Comparison of ENCODE assay signal across 8 cellular contexts in genomic region chr19:1355258-1355973, GRCh38. TPM values are rescaled to one million over a fixed set of nuclear protein-coding genes. Genes with fewer than 3 reads are reported as not detected.
DNase-seq lines count a peak whose midpoint lies in the region; ATAC-seq, FAIRE-seq and TF ChIP-seq lines count a peak whose summit lies in the region.

No MANE protein-coding gene starts in this region.

- H3K4me3 Mint-ChIP-seq in Calu3 (ENCODE audit: low read depth, unreplicated experiment), result peak overlapping the region; percentile 80

- peaks cover 14% of the 10 kb centered on the region; the same call in 1 of the 2 replicates for H3K27me3 ChIP-seq in MM.1S (replicated peaks; ENCODE audit: insufficient read depth, low read length)
- H3K27me3 ChIP-seq in bronchial epithelial cell (ENCODE audit: control insufficient read depth, insufficient read depth, low read length), result no peaks in the 10 kb centered on the region
- no peaks in the 10 kb centered on the region for H3K27me3 ChIP-seq in lung (ENCODE audit: control insufficient read depth, insufficient read depth)
- H3K27me3 ChIP-seq in thoracic aorta (replicated peaks; ENCODE audit: insufficient read depth), result no peaks in the 10 kb centered on the region

- CTCF ChIA-PET in Calu3 (lab: Charles Lee), result no interaction called here

- no peaks in the 10 kb centered on the region for H3K9me3 Mint-ChIP-seq in Calu3 (ENCODE audit: low read depth, unreplicated experiment)

- no peaks in the 10 kb centered on the region for H3K36me3 ChIP-seq in MM.1S (replicated peaks; ENCODE audit: insufficient read depth, low read length)
- H3K36me3 ChIP-seq in bronchial epithelial cell (ENCODE audit: control insufficient read depth, insufficient read depth, low read length), result peaks cover 13% of the 10 kb centered on the region
- H3K36me3 ChIP-seq in lung (ENCODE audit: control insufficient read depth in 2 of 2, insufficient read depth in 2 of 2, low read length in 2 of 2), result peaks cover 0 to 16% of the 10 kb centered on the region in 2 donors
- H3K36me3 ChIP-seq in thoracic aorta, result no peaks in the 10 kb centered on the region

- H3K4me2 ChIP-seq in MM.1S (ENCODE audit: low read depth, low read length), result peak overlapping the region; percentile 74

- peak overlapping the region; percentile 61; the same call in 1 of the 2 replicates for H3K9ac ChIP-seq in MM.1S (ENCODE audit: low read length)

- H3K9me3 ChIP-seq in MM.1S (replicated peaks; ENCODE audit: insufficient read depth, low read length) (no peaks in the 10 kb centered on the region), lung (ENCODE audit: control insufficient read depth in 2 of 2, insufficient read depth in 1 of 2, low read length in 1 of 2) (no peaks in the 10 kb centered on the region), thoracic aorta (no peaks in the 10 kb centered on the region)

- H3K4me1 Mint-ChIP-seq in Calu3 (ENCODE audit: low read depth, unreplicated experiment), result no peaks in the 10 kb centered on the region

- H4K20me1 ChIP-seq in MM.1S (ENCODE audit: insufficient read depth, low read length), result no peaks in the 10 kb centered on the region

- peak overlapping the region; percentile 77 for H3K27ac Mint-ChIP-seq in Calu3 (ENCODE audit: unreplicated experiment)

- intact Hi-C loops in Calu3 (cut with micrococcal nuclease; ENCODE audit: unreplicated experiment), result no loop called here

- no peak overlapping the region for H3K27ac ChIP-seq in MM.1S (ENCODE audit: low read length)
- H3K27ac ChIP-seq in lung (ENCODE audit: low read depth in 1 of 2, low read length in 1 of 2), result peak overlapping the region; percentile 21 to 63
- peak overlapping the region; percentile 33 to 75 for H3K27ac ChIP-seq in thoracic aorta

- 0% methylated on average over 23 to 26 of the region's 26 CpGs for whole genome bisulfite sequencing in lung, 2 donors

- BruUV-seq in Calu3 (replicated peaks; lab: Mats Ljungman, UMichigan), result no TSS peak

- TF ChIP-seq CTCF in Calu3 (IDR thresholded peaks at IDR 0.05; ENCODE audit: unreplicated experiment) (no peak), MM.1S (IDR thresholded peaks at IDR 0.05; ENCODE audit: low read length) (no peak), bronchial epithelial cell (IDR thresholded peaks at IDR 0.05; ENCODE audit: insufficient read depth, low read length, severe bottlenecking) (no peak), lung (IDR thresholded peaks at IDR 0.05; ENCODE audit: control extremely low read depth, extremely low read depth) (no peak), thoracic aorta (IDR thresholded peaks at IDR 0.05) (no peak)

- peaks cover 11% of the 10 kb centered on the region; the same call in 1 of the 2 replicates for H3K79me2 ChIP-seq in MM.1S (ENCODE audit: low read length)

- H3K4me3 ChIP-seq in MM.1S (ENCODE audit: low read length) (peak overlapping the region; percentile 70), bronchial epithelial cell (ENCODE audit: low read depth, low read length) (peak overlapping the region; percentile 82), lung (peak overlapping the region; percentile 72), thoracic aorta (peak overlapping the region; percentile 92)

- peak overlapping the region; percentile 49 for H2AFZ ChIP-seq in MM.1S (ENCODE audit: low read length)

- ATAC-seq in lung (ENCODE audit: insufficient read depth, low FRiP score) (no peak), thoracic aorta (ENCODE audit: insufficient number of reproducible peaks, low FRiP score, low read depth) (no peak), HG02852 (IDR thresholded peaks at IDR 0.05; ENCODE audit: unreplicated experiment) (no peak)

- H3F3A ChIP-seq in MM.1S (ENCODE audit: insufficient read depth, low read length), result no peaks in the 10 kb centered on the region

- DNase-seq in Calu3, result no peak
- no peak for DNase-seq in MM.1S
- DNase-seq in bronchial epithelial cell (ENCODE audit: low read depth), result no peak
- no peak for DNase-seq in lung (ENCODE audit: low spot score)
- DNase-seq in thoracic aorta (ENCODE audit: low spot score), result no peak
- no peak for DNase-seq in NOMO-1 treated with DMSO at 0.1 percent for 48 hours (lab: John Stamatoyannopoulos, UW; ENCODE audit: unreplicated experiment)
- DNase-seq in dermis blood vessel endothelial cell, result no peak

- 0 out of 2 replicates have a peak, but pooled peaks cover 3% of the 10 kb centered on the region for H3K4me1 ChIP-seq in MM.1S (ENCODE audit: low read length)
- H3K4me1 ChIP-seq in lung (ENCODE audit: control insufficient read depth in 2 of 2, insufficient read depth in 2 of 2, low read length in 2 of 2), result peaks cover 0 to 6% of the 10 kb centered on the region in 2 donors
- H3K4me1 ChIP-seq in thoracic aorta (ENCODE audit: control insufficient read depth in 1 of 2, low read depth in 2 of 2), result peaks cover 10 to 40% of the 10 kb centered on the region in 2 donors

- FAIRE-seq in bronchial epithelial cell (lab: Jason Lieb, UNC), result no peak

- no peaks in the 10 kb centered on the region for H3K9me2 ChIP-seq in MM.1S (replicated peaks; ENCODE audit: insufficient read depth, low read length)

- H3K27me3 Mint-ChIP-seq in Calu3 (ENCODE audit: unreplicated experiment), result no peaks in the 10 kb centered on the region

- peaks cover 43% of the 10 kb centered on the region for H3K36me3 Mint-ChIP-seq in Calu3 (ENCODE audit: insufficient read depth, unreplicated experiment)

RNA-seq across cellular contexts. Expression of gene NDUFS7, which starts 28.3 kb away (rescaled TPM):
- total RNA-seq in Calu3 (2022) (60.3 and 67.9 TPM in 2 replicates), bronchial epithelial cell (101 and 109 TPM in 2 replicates), lung (100 to 1,000 TPM in 1 of 2 donors, 10 to 100 TPM in 1; 33.4 to 114 TPM), thoracic aorta (100 to 1,000 TPM in 1 of 2 donors, 10 to 100 TPM in 1; 83.3 to 110 TPM), dermis blood vessel endothelial cell (98.8 and 104 TPM in 2 replicates)
- polyA plus RNA-seq in lung, result 100 to 1,000 TPM; 103 to 133 TPM

RNA-seq across cellular contexts. Expression of gene GAMT, which starts 45.9 kb away (rescaled TPM):
- 14.3 and 19.4 TPM in 2 replicates for total RNA-seq in Calu3 (2022)
- total RNA-seq in bronchial epithelial cell, result 6.8 and 9.7 TPM in 2 replicates
- 1 to 10 TPM; 7.1 to 8.6 TPM for total RNA-seq in lung
- 1 to 10 TPM; 2.9 to 7.6 TPM for polyA plus RNA-seq in lung
- total RNA-seq in thoracic aorta, result 10 to 100 TPM; 27.6 to 55.1 TPM
- total RNA-seq in dermis blood vessel endothelial cell, result 10.7 and 14.8 TPM in 2 replicates

RNA-seq across cellular contexts. Expression of gene DAZAP1, which starts 52.0 kb away (rescaled TPM):
- total RNA-seq in Calu3 (2022) (148 and 151 TPM in 2 replicates), bronchial epithelial cell (115 and 128 TPM in 2 replicates), lung (100 to 1,000 TPM in 1 of 2 donors, 10 to 100 TPM in 1; 61.4 to 125 TPM), thoracic aorta (10 to 100 TPM; 34.9 to 76.9 TPM), dermis blood vessel endothelial cell (58.0 and 104 TPM in 2 replicates)
- 10 to 100 TPM; 77.3 to 82.8 TPM for polyA plus RNA-seq in lung
